Comparison of ENCODE assay signal across 18 cellular contexts in the genomic region with DNA sequence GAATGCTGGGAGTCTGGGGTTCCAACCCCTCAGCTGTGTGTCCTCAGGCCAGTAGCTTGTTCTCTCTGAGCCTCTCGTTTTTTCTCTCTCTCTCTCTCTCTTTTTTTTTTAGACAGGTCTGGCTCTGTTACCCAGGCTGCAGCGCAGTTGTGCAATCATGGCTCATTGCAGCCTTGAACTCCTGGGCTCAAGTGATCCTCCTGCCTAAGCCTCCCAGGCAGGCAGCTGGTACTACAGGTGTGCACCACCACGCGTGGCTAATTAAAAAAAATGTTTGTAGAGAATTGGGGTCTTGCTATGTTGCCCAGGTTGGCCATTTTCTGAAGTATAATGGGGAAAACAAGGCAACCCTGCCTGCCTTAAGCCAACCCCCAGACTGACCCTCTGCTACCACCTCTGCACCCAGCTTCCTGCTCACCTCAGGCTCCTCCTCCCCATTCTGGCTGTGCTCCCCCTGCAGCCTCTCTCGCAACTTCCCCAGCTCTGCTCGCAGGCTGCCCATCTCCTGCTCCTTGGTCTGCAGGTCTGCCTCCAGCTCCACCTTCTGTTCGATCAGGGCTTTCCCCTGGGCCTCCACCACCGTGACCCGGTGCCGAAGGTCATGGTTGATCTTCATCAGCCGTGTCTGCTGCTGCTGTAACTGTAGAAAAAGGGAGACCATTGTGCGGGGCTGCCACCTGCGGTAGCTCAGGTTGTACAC. TPM values are rescaled to one million over a fixed set of nuclear protein-coding genes. Genes with fewer than 3 reads are reported as not detected.
A peak's percentile ranks its signal among the peaks of the same experiment; 100 is the strongest.
DNase-seq lines count a peak whose midpoint lies in the region; ATAC-seq, FAIRE-seq and TF ChIP-seq lines count a peak whose summit lies in the region.
"Had no signal": no experiment of that assay in that cellular context is flagged by ENCODE, and none has a peak within 500 bp of the region (broad histone marks: within the 10 kb centered on the region; RNA-seq: fewer than 3 reads in every experiment).

No MANE protein-coding gene starts in this region.

- no peaks in the 10 kb centered on the region for H3K36me3 Mint-ChIP-seq in activated naive CD4-positive, alpha-beta T cell treated with anti-CD3 and anti-CD28 coated beads, Interleukin-2, amount 10 ng/mL, durations not matched to agents 7 days and 5 days
- H3K36me3 Mint-ChIP-seq in activated naive CD4-positive, alpha-beta T cell treated with anti-CD3 and anti-CD28 coated beads for 36 hours (ENCODE audit: low read depth), result no peaks in the 10 kb centered on the region
- H3K36me3 Mint-ChIP-seq in H9 (ENCODE audit: insufficient read depth in 1 of 3, low read depth in 3 of 3), result peaks cover 2 to 24% (median 11%) of the 10 kb centered on the region in 3 experiments; a peak in 6 of 7 replicates
- H3K36me3 Mint-ChIP-seq in stimulated activated memory B cell treated with anti-CD40 and anti-IgM and Interleukin-4, amounts not matched to agents 10 μg/mL and 1 μg/mL and 100 μg/mL, for 72 hours, result peaks cover 7% of the 10 kb centered on the region

- no peak overlapping the region for H3K4ac ChIP-seq in H9 (ENCODE audit: low read depth, low read length)

- RAD21 ChIA-PET in GM12878 (lab: Charles Lee; ENCODE audit: unreplicated experiment), result no interaction called here

- no peak overlapping the region for H3K18ac ChIP-seq in H9 (ENCODE audit: insufficient read length, low read depth, low read length)

- H3K4me2 ChIP-seq in H9 (ENCODE audit: insufficient read depth, insufficient read length, low read length) (no peak overlapping the region), GM12878 (ENCODE audit: control insufficient read depth, insufficient read depth) (no peak overlapping the region)
- H3K4me2 ChIP-seq: SK-N-SH had no signal

- H3K9me3 Mint-ChIP-seq in activated naive CD4-positive, alpha-beta T cell treated with anti-CD3 and anti-CD28 coated beads, Interleukin-2, amount 10 ng/mL, durations not matched to agents 7 days and 5 days, result no peaks in the 10 kb centered on the region
- H3K9me3 Mint-ChIP-seq in activated naive CD4-positive, alpha-beta T cell treated with anti-CD3 and anti-CD28 coated beads for 36 hours, result no peaks in the 10 kb centered on the region
- H3K9me3 Mint-ChIP-seq in H9, result no peaks in the 10 kb centered on the region
- H3K9me3 Mint-ChIP-seq in stimulated activated memory B cell treated with anti-CD40 and anti-IgM and Interleukin-4, amounts not matched to agents 10 μg/mL and 1 μg/mL and 100 μg/mL, for 72 hours, result no peaks in the 10 kb centered on the region
- H3K9me3 Mint-ChIP-seq: CD4-positive, alpha-beta T cell had no signal

- H3K4me3 Mint-ChIP-seq in activated naive CD4-positive, alpha-beta T cell treated with anti-CD3 and anti-CD28 coated beads, Interleukin-2, amount 10 ng/mL, durations not matched to agents 7 days and 5 days, result no peak overlapping the region
- no peak overlapping the region for H3K4me3 Mint-ChIP-seq in activated naive CD4-positive, alpha-beta T cell treated with anti-CD3 and anti-CD28 coated beads for 36 hours
- H3K4me3 Mint-ChIP-seq in H9, result no peak overlapping the region
- H3K4me3 Mint-ChIP-seq in stimulated activated memory B cell treated with anti-CD40 and anti-IgM and Interleukin-4, amounts not matched to agents 10 μg/mL and 1 μg/mL and 100 μg/mL, for 72 hours, result no peak overlapping the region
- H3K4me3 Mint-ChIP-seq: CD4-positive, alpha-beta T cell had no signal

- no peak overlapping the region for H3T11ph ChIP-seq in H9 (ENCODE audit: low read length)

- H2BK12ac ChIP-seq in H9 (ENCODE audit: insufficient read length, low read depth, low read length), result no peak overlapping the region

- H3K27ac Mint-ChIP-seq in activated naive CD4-positive, alpha-beta T cell treated with anti-CD3 and anti-CD28 coated beads, Interleukin-2, amount 10 ng/mL, durations not matched to agents 7 days and 5 days, result peak overlapping the region; percentile 16
- no peak overlapping the region for H3K27ac Mint-ChIP-seq in activated naive CD4-positive, alpha-beta T cell treated with anti-CD3 and anti-CD28 coated beads for 36 hours
- no peak overlapping the region for H3K27ac Mint-ChIP-seq in H9
- H3K27ac Mint-ChIP-seq in stimulated activated memory B cell treated with anti-CD40 and anti-IgM and Interleukin-4, amounts not matched to agents 10 μg/mL and 1 μg/mL and 100 μg/mL, for 72 hours, result no peak overlapping the region
- H3K27ac Mint-ChIP-seq: CD4-positive, alpha-beta T cell had no signal

- H3K9me3 ChIP-seq in H9 (ENCODE audit: control insufficient read depth, low read depth, low read length) (no peaks in the 10 kb centered on the region), GM12878 (replicated peaks; ENCODE audit: control insufficient read depth, insufficient read depth, low read length) (no peaks in the 10 kb centered on the region)
- H3K9me3 ChIP-seq: HAP-1, Peyer's patch, SK-N-SH had no signal

- H3K23ac ChIP-seq in H9 (ENCODE audit: insufficient read length, low read depth, low read length), result no peak overlapping the region

- H3K27me3 Mint-ChIP-seq in activated naive CD4-positive, alpha-beta T cell treated with anti-CD3 and anti-CD28 coated beads, Interleukin-2, amount 10 ng/mL, durations not matched to agents 7 days and 5 days, result peaks cover 7% of the 10 kb centered on the region
- no peaks in the 10 kb centered on the region for H3K27me3 Mint-ChIP-seq in activated naive CD4-positive, alpha-beta T cell treated with anti-CD3 and anti-CD28 coated beads for 36 hours (ENCODE audit: low read depth)
- H3K27me3 Mint-ChIP-seq in H9 (ENCODE audit: low read depth), result no peaks in the 10 kb centered on the region
- no peaks in the 10 kb centered on the region for H3K27me3 Mint-ChIP-seq in stimulated activated memory B cell treated with anti-CD40 and anti-IgM and Interleukin-4, amounts not matched to agents 10 μg/mL and 1 μg/mL and 100 μg/mL, for 72 hours
- H3K27me3 Mint-ChIP-seq: CD4-positive, alpha-beta T cell had no signal

- TF ChIP-seq CTCF in H9 (conservative IDR thresholded peaks at IDR 0.05) (no peak), GM12878 (IDR thresholded peaks at IDR 0.05 in 2 of 3, conservative IDR thresholded peaks at IDR 0.05 in 1 of 3; ENCODE audit: control insufficient read depth in 2 of 3, extremely low read depth in 1 of 3, insufficient read depth in 1 of 3, low read depth in 3 of 3, low read length in 3 of 3) (no peak)

- H3K79me1 ChIP-seq in H9 (ENCODE audit: insufficient read depth, low read depth, low read length, poor library complexity, severe bottlenecking), result no peaks in the 10 kb centered on the region

- H3K4me3 ChIP-seq in GM12878, result no peak overlapping the region
- H3K4me3 ChIP-seq: HAP-1, Peyer's patch had no signal

- no peak overlapping the region for H4K91ac ChIP-seq in H9 (ENCODE audit: insufficient read length, low read depth, low read length)

- FAIRE-seq in GM12878 (lab: Jason Lieb, UNC), result no peak
- FAIRE-seq: D721Med had no signal

- no peak overlapping the region for H2AFZ ChIP-seq in H9 (ENCODE audit: low read length)
- H2AFZ ChIP-seq in GM12878 (ENCODE audit: control insufficient read depth, low read depth, low read length), result no peak overlapping the region

- no TSS peak for BruUV-seq in GM12878 (replicated peaks; lab: Mats Ljungman, UMichigan)

- no peaks in the 10 kb centered on the region for H3K79me2 ChIP-seq in H9 (ENCODE audit: insufficient read depth, low read length)
- no peaks in the 10 kb centered on the region for H3K79me2 ChIP-seq in GM12878 (ENCODE audit: control insufficient read depth, insufficient read depth, low read length)

- H3K4me1 ChIP-seq in H9 (ENCODE audit: insufficient read depth, low read length), result no peaks in the 10 kb centered on the region
- no peaks in the 10 kb centered on the region for H3K4me1 ChIP-seq in GM12878 (ENCODE audit: control insufficient read depth, insufficient read depth, low read length)
- H3K4me1 ChIP-seq: Peyer's patch had no signal

- TF ChIP-seq RAD21 in GM12878 (IDR thresholded peaks at IDR 0.05; ENCODE audit: insufficient read depth, low read depth, low read length), result no peak

- no peak for TF ChIP-seq POLR2A in GM12878 (IDR thresholded peaks at IDR 0.05; ENCODE audit: low read depth, low read length)

- POLR2A ChIA-PET in GM12878 (lab: Charles Lee), result no interaction called here

- H3K4me1 Mint-ChIP-seq in activated naive CD4-positive, alpha-beta T cell treated with anti-CD3 and anti-CD28 coated beads, Interleukin-2, amount 10 ng/mL, durations not matched to agents 7 days and 5 days, result no peaks in the 10 kb centered on the region
- no peaks in the 10 kb centered on the region for H3K4me1 Mint-ChIP-seq in activated naive CD4-positive, alpha-beta T cell treated with anti-CD3 and anti-CD28 coated beads for 36 hours (ENCODE audit: low read depth)
- peaks cover 5 to 6% of the 10 kb centered on the region in 2 experiments for H3K4me1 Mint-ChIP-seq in H9
- peaks cover 6% of the 10 kb centered on the region for H3K4me1 Mint-ChIP-seq in stimulated activated memory B cell treated with anti-CD40 and anti-IgM and Interleukin-4, amounts not matched to agents 10 μg/mL and 1 μg/mL and 100 μg/mL, for 72 hours

- H2BK120ac ChIP-seq in H9 (ENCODE audit: low read depth, low read length, poor library complexity, severe bottlenecking), result no peak overlapping the region

- in situ Hi-C loops in GM12878 (cut with MboI), result no loop called here

- no peaks in the 10 kb centered on the region for H3K36me3 ChIP-seq in GM12878 (ENCODE audit: control insufficient read depth in 2 of 2, insufficient read depth in 2 of 2, low read length in 1 of 2)
- H3K36me3 ChIP-seq: Peyer's patch had no signal

- no peak overlapping the region for H4K8ac ChIP-seq in H9 (replicated peaks; ENCODE audit: insufficient read length, low read depth, low read length)

- no peak overlapping the region for H2BK20ac ChIP-seq in H9 (ENCODE audit: low read depth, low read length, poor library complexity, severe bottlenecking)

- no peaks in the 10 kb centered on the region for H3K27me3 ChIP-seq in H9 (ENCODE audit: insufficient read depth, low read length)
- H3K27me3 ChIP-seq in GM12878 (replicated peaks in 1 of 2; ENCODE audit: control insufficient read depth in 2 of 2, insufficient read depth in 2 of 2, low read length in 1 of 2), result no peaks in the 10 kb centered on the region
- H3K27me3 ChIP-seq: Peyer's patch had no signal

- no peak overlapping the region for H2AK5ac ChIP-seq in H9 (ENCODE audit: insufficient read length, low read length)

- no peak overlapping the region for H4K5ac ChIP-seq in H9 (ENCODE audit: insufficient read length, low read depth, low read length)

- no peaks in the 10 kb centered on the region for H3K23me2 ChIP-seq in H9 (ENCODE audit: insufficient read length, low read depth, low read length, poor library complexity, severe bottlenecking)

- no peak overlapping the region for H3K14ac ChIP-seq in H9 (ENCODE audit: insufficient read depth, low read length)

- H3K9ac ChIP-seq in H9 (ENCODE audit: extremely low read depth, insufficient read length, low read length) (no peak overlapping the region), GM12878 (ENCODE audit: control insufficient read depth, insufficient read depth, low read length) (no peak overlapping the region)
- H3K9ac ChIP-seq: SK-N-SH had no signal

- no CpG with 5 or more reads among the region's 13 CpGs for WGBS in H9 (ENCODE audit: extremely low coverage, insufficient read length, low lambda C conversion rate)
- 48% methylated on average over 13 of the region's 13 CpGs for WGBS in GM12878 (ENCODE audit: insufficient coverage, insufficient replicate concordance, low lambda C conversion rate, missing lambda C conversion rate)

- no peak for TF ChIP-seq EP300 in GM12878 (IDR thresholded peaks at IDR 0.05; ENCODE audit: borderline replicate concordance in 1 of 2, control insufficient read depth in 1 of 2, low read depth in 2 of 2, low read length in 2 of 2)

- SMC1A ChIA-PET in GM12878 (lab: Charles Lee; ENCODE audit: uncharacterized antibody, unreplicated experiment), result no interaction called here

- no peak overlapping the region for H3K56ac ChIP-seq in H9 (ENCODE audit: insufficient read length, low read depth, low read length)

- no peak overlapping the region for H2BK5ac ChIP-seq in H9 (ENCODE audit: insufficient read length, low read length)

- H2BK15ac ChIP-seq in H9 (ENCODE audit: low read depth, low read length), result no peak overlapping the region

- CTCF ChIA-PET in activated naive CD4-positive, alpha-beta T cell treated with anti-CD3 and anti-CD28 coated beads, Interleukin-2, amount 10 ng/mL, durations not matched to agents 7 days and 5 days (lab: Charles Lee), result no interaction called here
- CTCF ChIA-PET in activated naive CD4-positive, alpha-beta T cell treated with anti-CD3 and anti-CD28 coated beads for 36 hours (lab: Charles Lee), result no interaction called here
- CTCF ChIA-PET in GM12878 (lab: Yijun Ruan, JAX), result interaction anchor here (0.6 kb wide), 3 partner anchors 40 to 426 kb away, joined by 3 read pairs; no protein-coding TSS in a partner anchor

- peak; percentile 50 for ATAC-seq in GM12878
- ATAC-seq in stimulated activated memory B cell treated with anti-CD40 and anti-IgM and Interleukin-4, amounts not matched to agents 10 μg/mL and 1 μg/mL and 100 μg/mL, for 72 hours, result peak; percentile 34
- no peak for ATAC-seq in HG03196 (IDR thresholded peaks at IDR 0.05; ENCODE audit: unreplicated experiment)

- no peak for DNase-seq in activated naive CD4-positive, alpha-beta T cell treated with anti-CD3 and anti-CD28 coated beads, Interleukin-2, amount 10 ng/mL, durations not matched to agents 7 days and 5 days
- no peak for DNase-seq in activated naive CD4-positive, alpha-beta T cell treated with anti-CD3 and anti-CD28 coated beads for 36 hours
- DNase-seq in H9 (peak; percentile 51), GM12878 (ENCODE audit: low read depth, low spot score) (no peak), AG08395 (ENCODE audit: low spot score) (no peak)
- DNase-seq: AML-193; CD4-positive, alpha-beta T cell; DMS79 treated with DMSO at 0.1 percent for 48 hours; GDM1; NCI-H1105; NCI-H1694 treated with DMSO at 0.1 percent for 48 hours; Peyer's patch; Right ventricle myocardium superior; SK-N-SH had no signal

- intact Hi-C loops in activated naive CD4-positive, alpha-beta T cell treated with anti-CD3 and anti-CD28 coated beads for 36 hours (cut with micrococcal nuclease), result no loop called here
- intact Hi-C loops in GM12878 (cut with micrococcal nuclease; ENCODE audit: unreplicated experiment), result no loop called here

- H3K27ac ChIP-seq in H9 (ENCODE audit: insufficient read length, low read depth, low read length) (no peak overlapping the region), GM12878 (ENCODE audit: control insufficient read depth, insufficient read depth) (no peak overlapping the region)
- H3K27ac ChIP-seq: Peyer's patch had no signal

- H4K20me1 ChIP-seq in H9 (ENCODE audit: control insufficient read depth, insufficient read depth, insufficient read length) (no peaks in the 10 kb centered on the region), GM12878 (ENCODE audit: control insufficient read depth, insufficient read depth) (no peaks in the 10 kb centered on the region)

RNA-seq across cellular contexts. Expression of gene RILPL1, which starts 35.2 kb away (rescaled TPM):
- 1 to 10 TPM; 2.2 to 3.2 TPM for total RNA-seq in activated naive CD4-positive, alpha-beta T cell treated with anti-CD3 and anti-CD28 coated beads for 36 hours
- total RNA-seq in H9 (2021) (7.9 and 8.1 TPM in 2 replicates), GM12878 (2014; rRNA removed) (0.23 and 0.65 TPM in 2 replicates), GM12878 (2014; rRNA removed; fragmentation: Illumina TruSeq; extraction: Trizol) (0.18 and 0.27 TPM in 2 replicates), GM12878 (2021) (0.41 and 0.56 TPM in 2 replicates)
- 4.2 and 5.1 TPM in 2 replicates for total RNA-seq in GM12878 (2013; cell fraction: nucleolus; rRNA removed)
- polyA plus RNA-seq in GM12878 (2011; ENCODE audit: low read depth), result 0.45 TPM
- polyA plus RNA-seq in GM12878 (2011; rRNA removed) (0.61 and 0.73 TPM in 2 replicates), GM12878 (2014; fragmentation: Illumina TruSeq; extraction: Trizol) (0.35 TPM in 1 of 2 replicates, not detected in the other), GM12878 (2014; fragmentation: Nextera tagmentation; extraction: Ambion mirVana) (under 1 TPM; 0.07 to 0.14 TPM), GM12878 (2014; rRNA removed) (0.47 and 0.57 TPM in 2 replicates), GM12878 (2016; fragmentation: Nextera tagmentation; extraction: Ambion mirVana) (under 1 TPM; 0.05 to 0.11 TPM)
- 0.34 and 0.38 TPM in 2 replicates for polyA plus RNA-seq in GM12878 (2011; cell fraction: cytosol; rRNA removed)
- polyA plus RNA-seq in GM12878 (2011; cell fraction: nucleus; rRNA removed), result 1.4 and 1.5 TPM in 2 replicates
- polyA plus RNA-seq in GM12878 (2012), result 0.86 and 0.91 TPM in 2 replicates
- 0.22 and 0.57 TPM in 2 replicates for polyA minus RNA-seq in GM12878 (2011; rRNA and poly(A)+ RNA removed)
- 0.83 and 1.6 TPM in 2 replicates for polyA minus RNA-seq in GM12878 (2011; cell fraction: cytosol; rRNA and poly(A)+ RNA removed)
- polyA minus RNA-seq in GM12878 (2011; cell fraction: nucleus; rRNA and poly(A)+ RNA removed), result 0.48 and 0.73 TPM in 2 replicates

RNA-seq across cellular contexts. Expression of gene SNRNP35, which starts 40.3 kb away (rescaled TPM):
- total RNA-seq in activated naive CD4-positive, alpha-beta T cell treated with anti-CD3 and anti-CD28 coated beads for 36 hours, result 10 to 100 TPM; 21.5 to 21.8 TPM
- total RNA-seq in H9 (2021) (16.3 and 16.5 TPM in 2 replicates), GM12878 (2014; rRNA removed) (23.6 and 27.2 TPM in 2 replicates), GM12878 (2014; rRNA removed; fragmentation: Illumina TruSeq; extraction: Trizol) (36.3 and 37.0 TPM in 2 replicates), GM12878 (2021) (17.7 and 21.6 TPM in 2 replicates)
- 62.6 and 65.9 TPM in 2 replicates for total RNA-seq in GM12878 (2013; cell fraction: nucleolus; rRNA removed)
- polyA plus RNA-seq in GM12878 (2011; ENCODE audit: low read depth), result 14.9 TPM
- polyA plus RNA-seq in GM12878 (2011; rRNA removed) (22.0 and 22.6 TPM in 2 replicates), GM12878 (2014; fragmentation: Illumina TruSeq; extraction: Trizol) (41.0 and 46.9 TPM in 2 replicates), GM12878 (2014; fragmentation: Nextera tagmentation; extraction: Ambion mirVana) (10 to 100 TPM; 25.0 to 49.6 TPM), GM12878 (2014; rRNA removed) (28.7 and 33.1 TPM in 2 replicates), GM12878 (2016; fragmentation: Nextera tagmentation; extraction: Ambion mirVana) (10 to 100 TPM; 27.0 to 31.0 TPM)
- polyA plus RNA-seq in GM12878 (2011; cell fraction: cytosol; rRNA removed), result 18.9 and 20.0 TPM in 2 replicates
- polyA plus RNA-seq in GM12878 (2011; cell fraction: nucleus; rRNA removed), result 12.5 and 19.1 TPM in 2 replicates
- 24.5 and 39.2 TPM in 2 replicates for polyA plus RNA-seq in GM12878 (2012)
- polyA minus RNA-seq in GM12878 (2011; rRNA and poly(A)+ RNA removed), result 16.5 and 19.9 TPM in 2 replicates
- 9.1 and 11.5 TPM in 2 replicates for polyA minus RNA-seq in GM12878 (2011; cell fraction: cytosol; rRNA and poly(A)+ RNA removed)
- polyA minus RNA-seq in GM12878 (2011; cell fraction: nucleus; rRNA and poly(A)+ RNA removed), result 12.3 and 26.5 TPM in 2 replicates
